In genomic region chr10:44395902-44396670, GRCh38 we compare ENCODE assay signal across 13 cellular contexts.
"Had no signal": no experiment of that assay in that cellular context is flagged by ENCODE, and none has a peak within 500 bp of the region (broad histone marks: within the 10 kb centered on the region; RNA-seq: fewer than 3 reads in every experiment).

No MANE protein-coding gene starts in this region.

- DNase-seq: activated CD4-positive, alpha-beta T cell treated with anti-CD3 and anti-CD28 coated beads, Interleukin-2, amount 10 ng/mL, durations not matched to agents 24 days and 14 days; activated gamma-delta T cell treated with Interleukin-2 at 50 U/mL for 16 hours; activated naive CD8-positive, alpha-beta T cell treated with anti-CD3 and anti-CD28 coated beads for 36 hours; activated T-cell treated with anti-CD3 and anti-CD28 coated beads, Interleukin-2, amount 50 U/mL, for 24 hours; anterior cingulate cortex; foreskin melanocyte; left lung; mesendoderm; SK-N-SH; stimulated activated CD4-positive, alpha-beta T cell treated with anti-CD3 and anti-CD28 coated beads, Interleukin-4, amount 100 ng/mL, for 1 hour; stimulated activated CD8-positive, alpha-beta memory T cell treated with anti-CD3 and anti-CD28 coated beads, Interleukin-4, amount 100 ng/mL, for 48 hours had no signal

- H3K4me3 ChIP-seq: heart left ventricle, left lung had no signal

- H3K36me3 ChIP-seq: heart left ventricle, left lung, neutrophil had no signal

- H3K9me3 ChIP-seq: heart left ventricle, left lung, neutrophil, SK-N-SH had no signal

- H3K27ac ChIP-seq: heart left ventricle, left lung, neutrophil had no signal

- H3K4me1 ChIP-seq: left lung had no signal
